Comparison of ENCODE assay signal across 30 cellular contexts in the genomic region with DNA sequence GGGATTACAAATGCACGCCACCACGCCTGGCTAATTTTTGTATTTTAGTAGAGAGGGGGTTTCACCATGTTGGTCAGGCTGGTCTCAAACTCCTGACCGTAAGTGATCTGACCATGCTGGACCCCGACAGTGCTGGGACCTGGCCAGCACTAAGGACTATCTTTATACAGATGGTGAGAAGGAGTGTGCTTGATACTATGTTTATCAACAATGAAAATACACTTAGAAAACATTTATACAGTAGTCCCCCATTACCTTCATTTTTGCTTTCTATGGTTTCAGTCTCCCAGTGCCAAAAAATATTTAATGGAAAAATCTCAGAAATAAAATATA.
"Had no signal": no experiment of that assay in that cellular context is flagged by ENCODE, and none has a peak within 500 bp of the region (broad histone marks: within the 10 kb centered on the region; RNA-seq: fewer than 3 reads in every experiment).

No MANE protein-coding gene starts in this region.

- FAIRE-seq: endometrium, endothelial cell of umbilical vein had no signal

- H3K4me3 ChIP-seq: adrenal gland, ascending aorta, breast epithelium, cardiac muscle cell, colonic mucosa, esophagus squamous epithelium, gastroesophageal sphincter, heart right ventricle had no signal

- H3K4me1 ChIP-seq: adrenal gland, ascending aorta, breast epithelium, colonic mucosa, gastroesophageal sphincter had no signal

- H3K27me3 ChIP-seq: adrenal gland, ascending aorta, breast epithelium, cardiac muscle cell, colonic mucosa, esophagus squamous epithelium, gastroesophageal sphincter, heart right ventricle had no signal

- H3K9me3 ChIP-seq: adrenal gland, ascending aorta, breast epithelium, colonic mucosa, esophagus squamous epithelium, gastroesophageal sphincter, heart right ventricle had no signal

- DNase-seq: activated CD4-positive, alpha-beta memory T cell treated with anti-CD3 and anti-CD28 coated beads, Interleukin-2, amount 10 ng/mL, durations not matched to agents 7 days and 5 days; activated CD4-positive, alpha-beta T cell treated with anti-CD3 and anti-CD28 coated beads for 36 hours; activated CD4-positive, alpha-beta T cell treated with anti-CD3 and anti-CD28 coated beads, Interleukin-2, amount 10 ng/mL, durations not matched to agents 24 days and 14 days; activated CD4-positive, CD25-positive, alpha-beta regulatory T cell; activated CD4-positive, CD25-positive, alpha-beta regulatory T cell treated with anti-CD3 and anti-CD28 coated beads, Interleukin-2, amount 50 U/mL, for 72 hours; activated CD8-positive, alpha-beta memory T cell treated with anti-CD3 and anti-CD28 coated beads, Interleukin-2, amount 50 U/mL, for 48 hours; activated naive CD4-positive, alpha-beta T cell treated with anti-CD3 and anti-CD28 coated beads for 36 hours; activated naive CD8-positive, alpha-beta T cell treated with anti-CD3 and anti-CD28 coated beads for 36 hours; activated naive CD8-positive, alpha-beta T cell treated with anti-CD3 and anti-CD28 coated beads, Interleukin-2, amount 50 U/mL, for 24 hours; activated T-cell treated with anti-CD3 and anti-CD28 coated beads for 4 hours; activated T-cell treated with anti-CD3 and anti-CD28 coated beads, Interleukin-2, amount 50 U/mL, for 24 hours; activated T-cell treated with anti-CD3 and anti-CD28 coated beads, Interleukin-2, amount 50 U/mL, for 72 hours; adrenal gland; central memory CD4-positive, alpha-beta T cell; cerebellar nuclear complex; colonic mucosa; effector CD8-positive, alpha-beta T cell; esophagus squamous epithelium; foreskin melanocyte; heart right ventricle; T-cell; T1000; WERI-Rb-1 had no signal

- ATAC-seq: activated CD4-positive, alpha-beta T cell treated with anti-CD3 and anti-CD28 coated beads for 36 hours; activated naive CD8-positive, alpha-beta T cell treated with anti-CD3 and anti-CD28 coated beads, Interleukin-2, amount 50 U/mL, for 24 hours; activated T-cell treated with anti-CD3 and anti-CD28 coated beads, Interleukin-2, amount 50 U/mL, for 72 hours; gastroesophageal sphincter; heart right ventricle; T-cell had no signal

- H3K27ac ChIP-seq: adrenal gland, ascending aorta, breast epithelium, cardiac muscle cell, colonic mucosa, epithelial cell of prostate, esophagus squamous epithelium, gastroesophageal sphincter, heart right ventricle, WERI-Rb-1 had no signal

- H3K36me3 ChIP-seq: adrenal gland, ascending aorta, breast epithelium, cardiac muscle cell, colonic mucosa, WERI-Rb-1 had no signal
